ENCODE assay signal across 7 cellular contexts in genomic region chr2:99335911-99336779, GRCh38. TPM values are rescaled to one million over a fixed set of nuclear protein-coding genes. Genes with fewer than 3 reads are reported as not detected.
A peak's percentile ranks its signal among the peaks of the same experiment; 100 is the strongest.
DNase-seq lines count a peak whose midpoint lies in the region; ATAC-seq, FAIRE-seq and TF ChIP-seq lines count a peak whose summit lies in the region.

Gene TXNDC9, minus strand, starts transcription at chr2:99336333. Its CDS starts 3,123 bp downstream, at chr2:99333210.

- H3K27ac Mint-ChIP-seq in T-helper 2 cell treated with Interferon-gamma antibody and Interleukin-4, amounts not matched to agents 5 μg/mL and 100 μg/mL, for 36 hours = no peak within 1 kb of the TSS
- H3K27ac Mint-ChIP-seq in astrocyte (ENCODE audit: unreplicated experiment) = no peak within 1 kb of the TSS

- DNase-seq in GM18507 (ENCODE audit: extremely low spot score, insufficient read length, low read depth) = peak; percentile 95
- peak; percentile 99 to 100 for DNase-seq in NCI-H1930 (lab: John Stamatoyannopoulos, UW)
- peak; percentile 99 for DNase-seq in T-helper 2 cell treated with Interferon-gamma antibody and Interleukin-4, amounts not matched to agents 5 μg/mL and 100 μg/mL, for 36 hours (ENCODE audit: low spot score)
- peak; percentile 99 for DNase-seq in astrocyte (ENCODE audit: low read depth)
- DNase-seq in hepatic stellate cell (ENCODE audit: low spot score) = peak; percentile 96
- DNase-seq in renal cortical epithelial cell (ENCODE audit: low read depth) = peak; percentile 99

- H3K4me3 ChIP-seq in astrocyte (ENCODE audit: insufficient read depth, low read depth, low read length) = peak within 1 kb of the TSS; percentile 95

- peaks cover 89% of the 10 kb centered on the region for H3K79me2 ChIP-seq in astrocyte (ENCODE audit: insufficient read depth, low read length)

- no peak within 1 kb of the TSS for H3K4me3 Mint-ChIP-seq in T-helper 2 cell treated with Interferon-gamma antibody and Interleukin-4, amounts not matched to agents 5 μg/mL and 100 μg/mL, for 36 hours
- no peak within 1 kb of the TSS for H3K4me3 Mint-ChIP-seq in astrocyte (ENCODE audit: unreplicated experiment)

- H3K4me1 Mint-ChIP-seq in T-helper 2 cell treated with Interferon-gamma antibody and Interleukin-4, amounts not matched to agents 5 μg/mL and 100 μg/mL, for 36 hours (ENCODE audit: low read depth) = peaks cover 22% of the 10 kb centered on the region
- H3K4me1 Mint-ChIP-seq in astrocyte (ENCODE audit: low read depth, unreplicated experiment) = peaks cover 19% of the 10 kb centered on the region

- H3K27me3 ChIP-seq in astrocyte (ENCODE audit: insufficient read depth, low read length) = no peaks in the 10 kb centered on the region

- H3K9ac ChIP-seq in astrocyte (ENCODE audit: low read length) = peak within 1 kb of the TSS; percentile 93

- peak within 1 kb of the TSS; percentile 95 for H3K4me2 ChIP-seq in astrocyte (ENCODE audit: low read length)

- no peaks in the 10 kb centered on the region for H3K9me3 ChIP-seq in astrocyte (ENCODE audit: insufficient read depth, low read depth, low read length)

- FAIRE-seq in GM18507 (lab: Jason Lieb, UNC) (peak; percentile 96), astrocyte (lab: Jason Lieb, UNC) (no peak)

- H3K4me1 ChIP-seq in astrocyte (ENCODE audit: insufficient read depth, low read length) = peaks cover 10% of the 10 kb centered on the region

- H3K27me3 Mint-ChIP-seq in T-helper 2 cell treated with Interferon-gamma antibody and Interleukin-4, amounts not matched to agents 5 μg/mL and 100 μg/mL, for 36 hours (ENCODE audit: low read depth) = no peaks in the 10 kb centered on the region
- no peaks in the 10 kb centered on the region for H3K27me3 Mint-ChIP-seq in astrocyte (ENCODE audit: low read depth, unreplicated experiment)

- peak within 1 kb of the TSS; percentile 92 for H3K27ac ChIP-seq in astrocyte (ENCODE audit: low read depth, low read length)

- H4K20me1 ChIP-seq in astrocyte (ENCODE audit: insufficient read depth, low read length) = peaks cover 45% of the 10 kb centered on the region

- peak within 1 kb of the TSS; percentile 98 for H2AFZ ChIP-seq in astrocyte (ENCODE audit: low read depth, low read length)

- ATAC-seq in HG02973 (IDR thresholded peaks at IDR 0.05; ENCODE audit: unreplicated experiment) = peak; percentile 65

- H3K36me3 Mint-ChIP-seq in T-helper 2 cell treated with Interferon-gamma antibody and Interleukin-4, amounts not matched to agents 5 μg/mL and 100 μg/mL, for 36 hours (ENCODE audit: low read depth) = peaks cover 22% of the 10 kb centered on the region
- H3K36me3 Mint-ChIP-seq in astrocyte (ENCODE audit: low read depth, unreplicated experiment) = peaks cover 3% of the 10 kb centered on the region

- H3K36me3 ChIP-seq in astrocyte (ENCODE audit: insufficient read depth, low read length) = peaks cover 16% of the 10 kb centered on the region

- H3K9me3 Mint-ChIP-seq in T-helper 2 cell treated with Interferon-gamma antibody and Interleukin-4, amounts not matched to agents 5 μg/mL and 100 μg/mL, for 36 hours = no peaks in the 10 kb centered on the region
- no peaks in the 10 kb centered on the region for H3K9me3 Mint-ChIP-seq in astrocyte (ENCODE audit: unreplicated experiment)

- no peak for TF ChIP-seq CTCF in astrocyte (IDR thresholded peaks at IDR 0.05; ENCODE audit: insufficient read depth, low read depth, low read length)

RNA-seq across cellular contexts. Expression of gene TXNDC9, which starts in this region (rescaled TPM):
- 42.8 and 48.3 TPM in 2 replicates for total RNA-seq in astrocyte
- total RNA-seq in renal cortical epithelial cell = 114 and 179 TPM in 2 replicates

Comparison
In these comparisons a context has a peak if more than half of its experiments do, and no peak if none do; other contexts are left out.
1. Peak in every context shown above with its lines: DNase-seq, ATAC-seq, H3K4me3 ChIP-seq and H3K27ac ChIP-seq.